In genomic region chr3:58993547-58993946, GRCh38 we compare ENCODE assay signal across 36 cellular contexts.
"Had no signal": no experiment of that assay in that cellular context is flagged by ENCODE, and none has a peak within 500 bp of the region (broad histone marks: within the 10 kb centered on the region; RNA-seq: fewer than 3 reads in every experiment).

No MANE protein-coding gene starts in this region.

- ATAC-seq: activated CD8-positive, alpha-beta T cell treated with anti-CD3 and anti-CD28 coated beads for 36 hours; activated naive CD4-positive, alpha-beta T cell treated with anti-CD3 and anti-CD28 coated beads, Interleukin-2, amount 50 U/mL, for 72 hours; activated T-cell treated with anti-CD3 and anti-CD28 coated beads, Interleukin-2, amount 50 U/mL, for 4 hours; activated T-cell treated with anti-CD3 and anti-CD28 coated beads, Interleukin-2, amount 50 U/mL, for 72 hours; activated T-helper 17 cell treated with anti-CD3 and anti-CD28 coated beads, Interleukin-2, amount 50 U/mL, for 72 hours; body of pancreas had no signal

- FAIRE-seq: astrocyte, TTC549 had no signal

- H3K27ac ChIP-seq: adrenal gland, body of pancreas, brain microvascular endothelial cell, breast epithelium, VCaP had no signal

- H3K27ac Mint-ChIP-seq: activated B cell treated with CpG ODN at 0.5 μM for 24 hours; activated CD4-positive, alpha-beta memory T cell treated with anti-CD3 and anti-CD28 coated beads for 36 hours; activated CD4-positive, alpha-beta T cell treated with anti-CD3 and anti-CD28 coated beads, Interleukin-2, amount 10 ng/mL, durations not matched to agents 24 days and 14 days; activated CD8-positive, alpha-beta T cell treated with anti-CD3 and anti-CD28 coated beads for 36 hours; activated naive CD4-positive, alpha-beta T cell treated with anti-CD3 and anti-CD28 coated beads for 36 hours; activated naive CD4-positive, alpha-beta T cell treated with anti-CD3 and anti-CD28 coated beads, Interleukin-2, amount 50 U/mL, for 72 hours; activated naive CD8-positive, alpha-beta T cell treated with anti-CD3 and anti-CD28 coated beads for 36 hours; activated T-cell treated with anti-CD3 and anti-CD28 coated beads, Interleukin-2, amount 50 U/mL, for 72 hours; activated T-helper 1 cell treated with anti-CD3 and anti-CD28 coated beads, Interleukin-12 subunit alpha, Interleukin-12 subunit beta, Interleukin-2, Interleukin-4 antibody, amounts not matched to agents 30 ng/mL and 10 ng/mL and 1 ng/mL, durations not matched to agents 14 hours and 24 hours and 36 hours; activated T-helper 17 cell treated with anti-CD3 and anti-CD28 coated beads, Interleukin-2, amount 50 U/mL, for 72 hours; T-helper 1 cell treated with Interleukin-12 subunit alpha and Interleukin-12 subunit beta and Interleukin-4 antibody, amounts not matched to agents 30 μg/mL and 1 μg/mL, for 36 hours; T-helper 2 cell treated with Interferon-gamma antibody and Interleukin-4, amounts not matched to agents 5 μg/mL and 100 μg/mL, for 36 hours had no signal

- H3K4me3 ChIP-seq: adrenal gland, body of pancreas, breast epithelium had no signal

- H3K4me1 ChIP-seq: body of pancreas, breast epithelium had no signal

- H3K4me3 Mint-ChIP-seq: activated B cell treated with CpG ODN at 0.5 μM for 24 hours; activated CD4-positive, alpha-beta memory T cell treated with anti-CD3 and anti-CD28 coated beads for 36 hours; activated CD4-positive, alpha-beta T cell treated with anti-CD3 and anti-CD28 coated beads, Interleukin-2, amount 10 ng/mL, durations not matched to agents 24 days and 14 days; activated CD8-positive, alpha-beta T cell treated with anti-CD3 and anti-CD28 coated beads for 36 hours; activated naive CD4-positive, alpha-beta T cell treated with anti-CD3 and anti-CD28 coated beads for 36 hours; activated naive CD8-positive, alpha-beta T cell treated with anti-CD3 and anti-CD28 coated beads for 36 hours; activated T-cell treated with anti-CD3 and anti-CD28 coated beads, Interleukin-2, amount 50 U/mL, for 4 hours; activated T-cell treated with anti-CD3 and anti-CD28 coated beads, Interleukin-2, amount 50 U/mL, for 72 hours; activated T-helper 1 cell treated with anti-CD3 and anti-CD28 coated beads, Interleukin-12 subunit alpha, Interleukin-12 subunit beta, Interleukin-2, Interleukin-4 antibody, amounts not matched to agents 30 ng/mL and 10 ng/mL and 1 ng/mL, durations not matched to agents 14 hours and 24 hours and 36 hours; activated T-helper 17 cell treated with anti-CD3 and anti-CD28 coated beads, Interleukin-2, amount 50 U/mL, for 72 hours; T-helper 1 cell treated with Interleukin-12 subunit alpha and Interleukin-12 subunit beta and Interleukin-4 antibody, amounts not matched to agents 30 μg/mL and 1 μg/mL, for 36 hours; T-helper 2 cell treated with Interferon-gamma antibody and Interleukin-4, amounts not matched to agents 5 μg/mL and 100 μg/mL, for 36 hours had no signal

- H3K9me3 ChIP-seq: adrenal gland, body of pancreas, breast epithelium had no signal

- H3K36me3 Mint-ChIP-seq: activated CD4-positive, alpha-beta memory T cell treated with anti-CD3 and anti-CD28 coated beads for 36 hours; activated naive CD4-positive, alpha-beta T cell treated with anti-CD3 and anti-CD28 coated beads, Interleukin-2, amount 50 U/mL, for 72 hours; activated naive CD8-positive, alpha-beta T cell treated with anti-CD3 and anti-CD28 coated beads for 36 hours had no signal

- H3K27me3 ChIP-seq: adrenal gland, body of pancreas, brain microvascular endothelial cell, breast epithelium had no signal

- H3K9me3 Mint-ChIP-seq: activated CD4-positive, alpha-beta memory T cell treated with anti-CD3 and anti-CD28 coated beads for 36 hours; activated CD4-positive, alpha-beta T cell treated with anti-CD3 and anti-CD28 coated beads, Interleukin-2, amount 10 ng/mL, durations not matched to agents 24 days and 14 days; activated CD8-positive, alpha-beta T cell treated with anti-CD3 and anti-CD28 coated beads for 36 hours; activated naive CD4-positive, alpha-beta T cell treated with anti-CD3 and anti-CD28 coated beads for 36 hours; activated naive CD4-positive, alpha-beta T cell treated with anti-CD3 and anti-CD28 coated beads, Interleukin-2, amount 50 U/mL, for 72 hours; activated naive CD8-positive, alpha-beta T cell treated with anti-CD3 and anti-CD28 coated beads for 36 hours; activated T-cell treated with anti-CD3 and anti-CD28 coated beads, Interleukin-2, amount 50 U/mL, for 4 hours; activated T-cell treated with anti-CD3 and anti-CD28 coated beads, Interleukin-2, amount 50 U/mL, for 72 hours; activated T-helper 1 cell treated with anti-CD3 and anti-CD28 coated beads, Interleukin-12 subunit alpha, Interleukin-12 subunit beta, Interleukin-2, Interleukin-4 antibody, amounts not matched to agents 30 ng/mL and 10 ng/mL and 1 ng/mL, durations not matched to agents 14 hours and 24 hours and 36 hours; activated T-helper 17 cell treated with anti-CD3 and anti-CD28 coated beads, Interleukin-2, amount 50 U/mL, for 72 hours; T-helper 1 cell treated with Interleukin-12 subunit alpha and Interleukin-12 subunit beta and Interleukin-4 antibody, amounts not matched to agents 30 μg/mL and 1 μg/mL, for 36 hours; T-helper 2 cell treated with Interferon-gamma antibody and Interleukin-4, amounts not matched to agents 5 μg/mL and 100 μg/mL, for 36 hours had no signal

- DNase-seq: activated B cell treated with CpG ODN at 0.5 μM for 24 hours; activated CD4-positive, alpha-beta memory T cell treated with anti-CD3 and anti-CD28 coated beads for 36 hours; activated CD4-positive, alpha-beta T cell treated with anti-CD3 and anti-CD28 coated beads for 4 hours; activated CD4-positive, alpha-beta T cell treated with anti-CD3 and anti-CD28 coated beads, Interleukin-2, amount 10 ng/mL, durations not matched to agents 24 days and 14 days; activated CD4-positive, alpha-beta T cell treated with anti-CD3 and anti-CD28 coated beads, Interleukin-2, amount 50 U/mL, for 1 hour; activated CD4-positive, alpha-beta T cell treated with anti-CD3 and anti-CD28 coated beads, Interleukin-2, amount 50 U/mL, for 4 hours; activated CD4-positive, CD25-positive, alpha-beta regulatory T cell treated with anti-CD3 and anti-CD28 coated beads, Interleukin-2, amount 50 U/mL, for 72 hours; activated CD8-positive, alpha-beta memory T cell treated with anti-CD3 and anti-CD28 coated beads, Interleukin-2, amount 50 U/mL, for 4 hours; activated CD8-positive, alpha-beta T cell treated with anti-CD3 and anti-CD28 coated beads for 36 hours; activated effector memory CD4-positive, alpha-beta T cell treated with anti-CD3 and anti-CD28 coated beads, Interleukin-2, amount 50 U/mL, for 16 hours; activated gamma-delta T cell treated with Interleukin-2 at 50 U/mL for 16 hours; activated naive CD4-positive, alpha-beta T cell; activated naive CD4-positive, alpha-beta T cell treated with anti-CD3 and anti-CD28 coated beads for 36 hours; activated naive CD4-positive, alpha-beta T cell treated with anti-CD3 and anti-CD28 coated beads, Interleukin-2, amount 50 U/mL, for 16 hours; activated naive CD8-positive, alpha-beta T cell treated with anti-CD3 and anti-CD28 coated beads for 36 hours; activated T-cell treated with anti-CD3 and anti-CD28 coated beads for 4 hours; activated T-cell treated with anti-CD3 and anti-CD28 coated beads, Interleukin-2, amount 50 U/mL, for 1 hour; activated T-cell treated with anti-CD3 and anti-CD28 coated beads, Interleukin-2, amount 50 U/mL, for 4 hours; activated T-cell treated with anti-CD3 and anti-CD28 coated beads, Interleukin-2, amount 50 U/mL, for 72 hours; adrenal gland; amniotic stem cell; aorta; body of pancreas; brain microvascular endothelial cell; central memory CD4-positive, alpha-beta T cell; T-helper 2 cell; T-helper 9 cell had no signal

- H3K36me3 ChIP-seq: adrenal gland, brain microvascular endothelial cell, breast epithelium had no signal

- H3K27me3 Mint-ChIP-seq: activated B cell treated with CpG ODN at 0.5 μM for 24 hours; activated naive CD8-positive, alpha-beta T cell treated with anti-CD3 and anti-CD28 coated beads for 36 hours had no signal
